2 cellular contexts compared by ENCODE assay signal in the genomic region with DNA sequence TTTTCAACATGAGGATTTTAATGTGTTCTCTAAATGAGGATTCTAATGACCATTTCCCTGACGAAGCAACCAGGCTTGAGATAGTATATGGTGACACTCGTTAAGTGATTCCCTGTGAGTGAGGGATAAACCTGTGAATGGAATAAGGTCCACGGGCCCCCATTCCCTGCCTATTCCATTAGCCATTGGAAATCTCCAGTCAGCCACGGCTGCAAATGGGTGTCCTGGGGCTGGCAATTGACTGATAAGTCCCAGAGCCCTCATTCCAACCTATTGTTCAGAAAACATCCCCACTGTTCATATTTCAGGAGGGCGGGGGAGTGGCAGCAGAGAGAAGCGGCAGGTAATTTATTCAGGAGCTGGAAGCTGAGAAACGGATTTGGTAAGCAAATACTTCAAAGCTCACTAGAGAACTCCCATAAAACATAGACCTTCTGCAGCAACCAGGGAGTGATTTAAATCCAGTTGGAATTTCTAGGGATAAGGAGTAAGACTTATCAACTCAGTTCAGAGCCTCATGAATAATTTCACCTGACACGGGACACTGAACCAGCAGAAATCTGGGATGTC.
TF ChIP-seq lines count a peak whose summit lies in the region.

No MANE protein-coding gene starts in this region.

TF ChIP-seq in SK-N-SH, 30 proteins besides CTCF, POLR2A, EP300 and RAD21 (continued from another document):
- TF ChIP-seq, protein P1, sequence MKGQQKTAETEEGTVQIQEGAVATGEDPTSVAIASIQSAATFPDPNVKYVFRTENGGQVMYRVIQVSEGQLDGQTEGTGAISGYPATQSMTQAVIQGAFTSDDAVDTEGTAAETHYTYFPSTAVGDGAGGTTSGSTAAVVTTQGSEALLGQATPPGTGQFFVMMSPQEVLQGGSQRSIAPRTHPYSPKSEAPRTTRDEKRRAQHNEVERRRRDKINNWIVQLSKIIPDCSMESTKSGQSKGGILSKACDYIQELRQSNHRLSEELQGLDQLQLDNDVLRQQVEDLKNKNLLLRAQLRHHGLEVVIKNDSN (IDR thresholded peaks at IDR 0.05; ENCODE audit: borderline replicate concordance, low read depth), result no peak
- no peak for TF ChIP-seq FOSL2 (IDR thresholded peaks at IDR 0.05; ENCODE audit: borderline replicate concordance, low read depth)
- no peak for TF ChIP-seq FOXM1 (IDR thresholded peaks at IDR 0.05; ENCODE audit: low read depth)
- no peak for TF ChIP-seq ELF1 (IDR thresholded peaks at IDR 0.05)

TF ChIP-seq in SK-N-SH treated with all-trans-retinoic acid at 6 μM for 48 hours, 23 proteins besides CTCF, POLR2A, EP300 and RAD21 (continued from another document):
- TF ChIP-seq PATZ1 (CRISPR knock-in tag; IDR thresholded peaks at IDR 0.05; ENCODE audit: borderline replicate concordance) (no peak), TSHZ2 (CRISPR knock-in tag; IDR thresholded peaks at IDR 0.05) (no peak), PPARA (CRISPR knock-in tag; IDR thresholded peaks at IDR 0.05; ENCODE audit: borderline replicate concordance) (no peak), OSR1 (CRISPR knock-in tag; IDR thresholded peaks at IDR 0.05) (no peak), GLIS3 (CRISPR knock-in tag; IDR thresholded peaks at IDR 0.05) (no peak), ESRRG (CRISPR knock-in tag; IDR thresholded peaks at IDR 0.05) (no peak), RARB (CRISPR knock-in tag; IDR thresholded peaks at IDR 0.05) (no peak), ARNTL (CRISPR knock-in tag; IDR thresholded peaks at IDR 0.05; ENCODE audit: borderline replicate concordance, low read depth) (no peak), ZNF70 (CRISPR knock-in tag; IDR thresholded peaks at IDR 0.05) (no peak)
